In genomic region chr2:182819412-182819811, GRCh38 we compare ENCODE assay signal across 20 cellular contexts. TPM values are rescaled to one million over a fixed set of nuclear protein-coding genes. Genes with fewer than 3 reads are reported as not detected.
"Had no signal": no experiment of that assay in that cellular context is flagged by ENCODE, and none has a peak within 500 bp of the region (broad histone marks: within the 10 kb centered on the region; RNA-seq: fewer than 3 reads in every experiment).

No MANE protein-coding gene starts in this region.

- H3K9me3 Mint-ChIP-seq: stimulated activated effector memory CD8-positive, alpha-beta T cell treated with anti-CD3 and anti-CD28 coated beads, Interleukin-12 subunit alpha, Interleukin-12 subunit beta, amount 100 ng/mL, for 72 hours; type B pancreatic cell had no signal

- H2AFZ ChIP-seq: hepatocyte, parathyroid adenoma had no signal

- H3K27me3 ChIP-seq: colonic mucosa, hepatocyte, right lobe of liver, suprapubic skin, thyroid gland had no signal

- H3K4me1 Mint-ChIP-seq: naive thymus-derived CD8-positive, alpha-beta T cell; stimulated activated effector memory CD8-positive, alpha-beta T cell treated with anti-CD3 and anti-CD28 coated beads, Interleukin-12 subunit alpha, Interleukin-12 subunit beta, amount 100 ng/mL, for 72 hours had no signal

- H3K36me3 ChIP-seq: colonic mucosa, prostate gland, right lobe of liver, suprapubic skin, thyroid gland had no signal

- H3K9ac ChIP-seq: parathyroid adenoma had no signal

- H3K79me2 ChIP-seq: hepatocyte, parathyroid adenoma had no signal

- H3K36me3 Mint-ChIP-seq: naive thymus-derived CD8-positive, alpha-beta T cell; stimulated activated effector memory CD8-positive, alpha-beta T cell treated with anti-CD3 and anti-CD28 coated beads, Interleukin-12 subunit alpha, Interleukin-12 subunit beta, amount 100 ng/mL, for 72 hours; type B pancreatic cell had no signal

- DNase-seq: colonic mucosa; dermis blood vessel endothelial cell; effector CD4-positive, alpha-beta T cell; foreskin melanocyte; head of caudate nucleus; kidney glomerular epithelial cell; mammary epithelial cell; mucosa of descending colon; naive thymus-derived CD8-positive, alpha-beta T cell; right lobe of liver; stimulated activated CD4-positive, alpha-beta T cell treated with anti-CD3 and anti-CD28 coated beads, Interleukin-4, amount 100 ng/mL, for 1 hour; stimulated activated CD8-positive, alpha-beta memory T cell treated with anti-CD3 and anti-CD28 coated beads, Interleukin-4, amount 100 ng/mL, for 48 hours; stimulated activated naive CD8-positive, alpha-beta T cell treated with anti-CD3 and anti-CD28 coated beads, Interleukin-15, Interleukin-2, amounts not matched to agents 100 U/mL and 50 U/mL, for 24 hours; thyroid gland had no signal

- H3K27ac Mint-ChIP-seq: naive thymus-derived CD8-positive, alpha-beta T cell; stimulated activated effector memory CD8-positive, alpha-beta T cell treated with anti-CD3 and anti-CD28 coated beads, Interleukin-12 subunit alpha, Interleukin-12 subunit beta, amount 100 ng/mL, for 72 hours; type B pancreatic cell had no signal

- H3K4me2 ChIP-seq: hepatocyte had no signal

- H3K4me3 ChIP-seq: colonic mucosa, hepatocyte, mucosa of descending colon, prostate gland, right lobe of liver, suprapubic skin, thyroid gland had no signal

- H3K9me3 ChIP-seq: colonic mucosa, mucosa of descending colon, prostate gland, right lobe of liver, suprapubic skin, thyroid gland had no signal

- H3K27ac ChIP-seq: colonic mucosa, hepatocyte, parathyroid adenoma, prostate gland, right lobe of liver, suprapubic skin, thyroid gland had no signal

- H3K4me1 ChIP-seq: colonic mucosa, parathyroid adenoma, prostate gland, right lobe of liver, suprapubic skin had no signal

- H3K4me3 Mint-ChIP-seq: naive thymus-derived CD8-positive, alpha-beta T cell; stimulated activated effector memory CD8-positive, alpha-beta T cell treated with anti-CD3 and anti-CD28 coated beads, Interleukin-12 subunit alpha, Interleukin-12 subunit beta, amount 100 ng/mL, for 72 hours; type B pancreatic cell had no signal

RNA-seq across cellular contexts. Expression of gene FRZB, which starts 47.0 kb away (rescaled TPM):
- total RNA-seq: naive thymus-derived CD8-positive, alpha-beta T cell had no signal
- polyA plus RNA-seq: mammary epithelial cell; naive thymus-derived CD8-positive, alpha-beta T cell had no signal
